In the genomic region with DNA sequence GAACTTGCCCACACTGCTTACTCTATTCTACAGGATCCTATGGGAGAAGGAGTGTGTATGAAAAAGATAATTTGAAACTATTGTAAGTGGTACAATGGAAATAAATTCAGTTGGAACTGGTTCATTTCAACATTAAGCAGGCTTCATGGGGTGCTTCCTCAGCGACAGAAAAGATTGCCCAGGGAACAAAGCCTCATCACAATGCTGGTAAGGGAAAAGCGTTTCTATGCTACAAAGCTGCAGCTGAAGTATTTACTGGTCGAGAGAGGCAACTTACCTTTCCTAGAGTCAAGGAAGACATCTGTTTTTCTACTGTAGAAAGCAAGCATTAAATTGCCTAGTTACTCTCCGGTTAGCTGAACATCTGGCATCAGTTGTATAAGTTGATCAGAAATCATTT, we compare ENCODE assay signal across 1 cellular context.
TF ChIP-seq lines count a peak whose summit lies in the region.

No MANE protein-coding gene starts in this region.

TF ChIP-seq in WTC11, 78 proteins besides CTCF, POLR2A, EP300 and RAD21 (continued from another document):
- TF ChIP-seq IRF2 (CRISPR knock-in tag; IDR thresholded peaks at IDR 0.05; ENCODE audit: borderline replicate concordance, low read depth) (no peak), KAT7 (CRISPR knock-in tag; IDR thresholded peaks at IDR 0.05; ENCODE audit: borderline replicate concordance) (no peak), HMGA2 (CRISPR knock-in tag; IDR thresholded peaks at IDR 0.05) (no peak), SMAD3 (CRISPR knock-in tag; IDR thresholded peaks at IDR 0.05; ENCODE audit: borderline replicate concordance) (no peak), TEAD4 (CRISPR knock-in tag; IDR thresholded peaks at IDR 0.05) (no peak), NFE2L1 (CRISPR knock-in tag; IDR thresholded peaks at IDR 0.05) (no peak), EMX1 (CRISPR knock-in tag; IDR thresholded peaks at IDR 0.05) (no peak), GTF2I (CRISPR knock-in tag; conservative IDR thresholded peaks at IDR 0.05) (no peak), CBFB (CRISPR knock-in tag; IDR thresholded peaks at IDR 0.05; ENCODE audit: low read depth) (no peak)
- TF ChIP-seq, protein P1, sequence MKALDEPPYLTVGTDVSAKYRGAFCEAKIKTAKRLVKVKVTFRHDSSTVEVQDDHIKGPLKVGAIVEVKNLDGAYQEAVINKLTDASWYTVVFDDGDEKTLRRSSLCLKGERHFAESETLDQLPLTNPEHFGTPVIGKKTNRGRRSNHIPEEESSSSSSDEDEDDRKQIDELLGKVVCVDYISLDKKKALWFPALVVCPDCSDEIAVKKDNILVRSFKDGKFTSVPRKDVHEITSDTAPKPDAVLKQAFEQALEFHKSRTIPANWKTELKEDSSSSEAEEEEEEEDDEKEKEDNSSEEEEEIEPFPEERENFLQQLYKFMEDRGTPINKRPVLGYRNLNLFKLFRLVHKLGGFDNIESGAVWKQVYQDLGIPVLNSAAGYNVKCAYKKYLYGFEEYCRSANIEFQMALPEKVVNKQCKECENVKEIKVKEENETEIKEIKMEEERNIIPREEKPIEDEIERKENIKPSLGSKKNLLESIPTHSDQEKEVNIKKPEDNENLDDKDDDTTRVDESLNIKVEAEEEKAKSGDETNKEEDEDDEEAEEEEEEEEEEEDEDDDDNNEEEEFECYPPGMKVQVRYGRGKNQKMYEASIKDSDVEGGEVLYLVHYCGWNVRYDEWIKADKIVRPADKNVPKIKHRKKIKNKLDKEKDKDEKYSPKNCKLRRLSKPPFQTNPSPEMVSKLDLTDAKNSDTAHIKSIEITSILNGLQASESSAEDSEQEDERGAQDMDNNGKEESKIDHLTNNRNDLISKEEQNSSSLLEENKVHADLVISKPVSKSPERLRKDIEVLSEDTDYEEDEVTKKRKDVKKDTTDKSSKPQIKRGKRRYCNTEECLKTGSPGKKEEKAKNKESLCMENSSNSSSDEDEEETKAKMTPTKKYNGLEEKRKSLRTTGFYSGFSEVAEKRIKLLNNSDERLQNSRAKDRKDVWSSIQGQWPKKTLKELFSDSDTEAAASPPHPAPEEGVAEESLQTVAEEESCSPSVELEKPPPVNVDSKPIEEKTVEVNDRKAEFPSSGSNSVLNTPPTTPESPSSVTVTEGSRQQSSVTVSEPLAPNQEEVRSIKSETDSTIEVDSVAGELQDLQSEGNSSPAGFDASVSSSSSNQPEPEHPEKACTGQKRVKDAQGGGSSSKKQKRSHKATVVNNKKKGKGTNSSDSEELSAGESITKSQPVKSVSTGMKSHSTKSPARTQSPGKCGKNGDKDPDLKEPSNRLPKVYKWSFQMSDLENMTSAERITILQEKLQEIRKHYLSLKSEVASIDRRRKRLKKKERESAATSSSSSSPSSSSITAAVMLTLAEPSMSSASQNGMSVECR (CRISPR knock-in tag; IDR thresholded peaks at IDR 0.05; ENCODE audit: borderline replicate concordance), result no peak
- TF ChIP-seq, protein P2, sequence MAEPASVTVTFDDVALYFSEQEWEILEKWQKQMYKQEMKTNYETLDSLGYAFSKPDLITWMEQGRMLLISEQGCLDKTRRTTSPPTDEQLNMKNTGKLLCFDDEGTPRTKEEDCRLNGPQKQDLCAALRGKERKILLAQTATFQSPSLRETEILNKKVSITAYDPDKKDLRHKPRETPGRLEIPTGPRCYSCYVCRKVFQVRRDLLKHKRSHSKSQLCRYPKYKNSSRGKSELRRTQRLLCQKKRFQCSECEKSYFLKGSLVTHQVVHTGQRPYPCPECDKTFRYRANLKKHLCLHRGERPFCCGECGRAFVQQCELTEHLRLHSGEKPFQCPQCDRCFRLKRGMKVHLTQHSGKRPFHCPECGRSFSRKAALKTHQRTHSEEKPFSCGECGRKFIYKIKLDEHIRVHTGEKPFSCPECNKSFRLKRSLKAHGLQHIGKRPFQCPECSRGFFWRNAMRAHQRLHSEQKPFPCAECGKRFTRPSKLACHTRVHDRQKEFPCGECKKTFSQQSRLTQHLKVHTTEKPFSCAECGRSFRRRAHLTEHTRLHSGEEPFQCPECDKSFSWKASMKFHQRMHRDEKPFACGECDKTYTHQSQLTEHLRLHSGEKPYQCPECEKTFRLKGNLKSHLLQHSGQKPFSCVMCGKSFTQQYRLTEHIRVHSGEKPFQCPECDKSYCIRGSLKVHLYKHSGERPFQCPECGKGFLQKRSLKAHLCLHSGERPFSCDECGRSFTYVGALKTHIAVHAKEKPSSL (CRISPR knock-in tag; conservative IDR thresholded peaks at IDR 0.05), result no peak
- TF ChIP-seq, protein P3, sequence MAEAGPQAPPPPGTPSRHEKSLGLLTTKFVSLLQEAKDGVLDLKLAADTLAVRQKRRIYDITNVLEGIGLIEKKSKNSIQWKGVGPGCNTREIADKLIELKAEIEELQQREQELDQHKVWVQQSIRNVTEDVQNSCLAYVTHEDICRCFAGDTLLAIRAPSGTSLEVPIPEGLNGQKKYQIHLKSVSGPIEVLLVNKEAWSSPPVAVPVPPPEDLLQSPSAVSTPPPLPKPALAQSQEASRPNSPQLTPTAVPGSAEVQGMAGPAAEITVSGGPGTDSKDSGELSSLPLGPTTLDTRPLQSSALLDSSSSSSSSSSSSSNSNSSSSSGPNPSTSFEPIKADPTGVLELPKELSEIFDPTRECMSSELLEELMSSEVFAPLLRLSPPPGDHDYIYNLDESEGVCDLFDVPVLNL (CRISPR knock-in tag; IDR thresholded peaks at IDR 0.05; ENCODE audit: borderline replicate concordance, low read depth), result no peak
- TF ChIP-seq, protein P4, sequence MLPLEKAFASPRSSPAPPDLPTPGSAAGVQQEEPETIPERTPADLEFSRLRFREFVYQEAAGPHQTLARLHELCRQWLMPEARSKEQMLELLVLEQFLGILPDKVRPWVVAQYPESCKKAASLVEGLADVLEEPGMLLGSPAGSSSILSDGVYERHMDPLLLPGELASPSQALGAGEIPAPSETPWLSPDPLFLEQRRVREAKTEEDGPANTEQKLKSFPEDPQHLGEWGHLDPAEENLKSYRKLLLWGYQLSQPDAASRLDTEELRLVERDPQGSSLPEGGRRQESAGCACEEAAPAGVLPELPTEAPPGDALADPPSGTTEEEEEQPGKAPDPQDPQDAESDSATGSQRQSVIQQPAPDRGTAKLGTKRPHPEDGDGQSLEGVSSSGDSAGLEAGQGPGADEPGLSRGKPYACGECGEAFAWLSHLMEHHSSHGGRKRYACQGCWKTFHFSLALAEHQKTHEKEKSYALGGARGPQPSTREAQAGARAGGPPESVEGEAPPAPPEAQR (CRISPR knock-in tag; IDR thresholded peaks at IDR 0.05), result no peak
- TF ChIP-seq, protein P5, sequence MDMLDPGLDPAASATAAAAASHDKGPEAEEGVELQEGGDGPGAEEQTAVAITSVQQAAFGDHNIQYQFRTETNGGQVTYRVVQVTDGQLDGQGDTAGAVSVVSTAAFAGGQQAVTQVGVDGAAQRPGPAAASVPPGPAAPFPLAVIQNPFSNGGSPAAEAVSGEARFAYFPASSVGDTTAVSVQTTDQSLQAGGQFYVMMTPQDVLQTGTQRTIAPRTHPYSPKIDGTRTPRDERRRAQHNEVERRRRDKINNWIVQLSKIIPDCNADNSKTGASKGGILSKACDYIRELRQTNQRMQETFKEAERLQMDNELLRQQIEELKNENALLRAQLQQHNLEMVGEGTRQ (CRISPR knock-in tag; IDR thresholded peaks at IDR 0.05), result no peak
